In the genomic region with DNA sequence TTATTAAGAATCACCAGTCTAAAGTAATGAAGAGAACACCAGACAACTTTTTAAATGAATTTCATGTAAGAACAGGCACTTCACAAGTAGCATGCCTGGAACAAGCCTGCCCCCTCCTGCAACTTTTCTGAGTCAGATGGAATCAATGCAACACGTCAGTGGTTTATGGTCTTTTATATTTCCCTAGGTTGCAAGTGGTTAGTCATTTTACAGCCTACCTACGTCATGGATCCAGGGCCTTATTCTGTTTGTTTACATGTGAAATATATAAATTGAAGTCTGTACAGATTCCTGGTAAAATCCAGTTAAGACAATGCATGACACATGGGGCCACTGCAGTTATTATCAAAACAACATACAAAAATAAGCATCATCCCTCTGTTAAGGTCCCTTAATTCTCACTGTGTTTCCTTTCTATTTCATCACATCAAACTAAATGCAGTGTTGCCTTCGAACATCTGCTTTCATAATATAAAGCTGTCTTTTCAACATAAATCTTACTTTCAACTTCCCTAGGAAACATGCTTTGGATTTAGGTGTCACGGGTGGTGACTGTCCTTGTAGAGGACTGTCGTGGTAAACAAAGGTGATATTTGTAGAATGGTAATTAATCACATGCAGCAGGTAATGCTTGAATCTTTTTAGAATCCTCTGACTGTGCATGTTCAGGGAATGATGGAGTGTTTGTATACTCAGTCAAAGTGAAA, we compare ENCODE assay signal across 15 cellular contexts.
DNase-seq lines count a peak whose midpoint lies in the region; ATAC-seq and TF ChIP-seq lines count a peak whose summit lies in the region.
"Had no signal": no experiment of that assay in that cellular context is flagged by ENCODE, and none has a peak within 500 bp of the region (broad histone marks: within the 10 kb centered on the region; RNA-seq: fewer than 3 reads in every experiment).

No MANE protein-coding gene starts in this region.

- no peak for TF ChIP-seq EP300 in upper lobe of left lung (IDR thresholded peaks at IDR 0.05)

- no peak overlapping the region for H3K27ac Mint-ChIP-seq in activated CD8-positive, alpha-beta T cell treated with anti-CD3 and anti-CD28 coated beads, Interleukin-2, amount 10 ng/mL, durations not matched to agents 7 days and 5 days
- H3K27ac Mint-ChIP-seq: activated T-helper 1 cell treated with anti-CD3 and anti-CD28 coated beads, Interleukin-12 subunit alpha, Interleukin-12 subunit beta, Interleukin-2, Interleukin-4 antibody, amounts not matched to agents 30 ng/mL and 10 ng/mL and 1 ng/mL, durations not matched to agents 14 hours and 24 hours and 36 hours; neural progenitor cell had no signal

- H3K36me3 ChIP-seq in left ventricle myocardium inferior, result no peaks in the 10 kb centered on the region
- H3K36me3 ChIP-seq in upper lobe of left lung, result no peaks in the 10 kb centered on the region
- H3K36me3 ChIP-seq: neural progenitor cell, WERI-Rb-1 had no signal

- no peak for TF ChIP-seq POLR2A in upper lobe of left lung (IDR thresholded peaks at IDR 0.05)

- TF ChIP-seq CTCF in left ventricle myocardium inferior (IDR thresholded peaks at IDR 0.05; ENCODE audit: borderline replicate concordance) (peak; percentile 14), upper lobe of left lung (IDR thresholded peaks at IDR 0.05) (no peak)

- intact Hi-C loops in left ventricle myocardium inferior (cut with micrococcal nuclease) (no loop called here), right cardiac atrium (cut with DNase I) (no loop called here)

- H3K27ac ChIP-seq in left ventricle myocardium inferior (replicated peaks), result no peak overlapping the region
- no peak overlapping the region for H3K27ac ChIP-seq in right cardiac atrium (ENCODE audit: low read length)
- H3K27ac ChIP-seq in upper lobe of left lung, result no peak overlapping the region
- H3K27ac ChIP-seq: neural progenitor cell, WERI-Rb-1 had no signal

- DNase-seq in left ventricle myocardium inferior, result no peak
- DNase-seq in right cardiac atrium, result no peak
- DNase-seq in RPMI7951 (ENCODE audit: low read depth), result peak; percentile 77
- peak; percentile 80 for DNase-seq in stromal cell of bone marrow (ENCODE audit: low read depth)
- no peak for DNase-seq in pons (ENCODE audit: low spot score)
- DNase-seq in upper lobe of left lung, result no peak
- no peak for DNase-seq in activated CD8-positive, alpha-beta T cell treated with anti-CD3 and anti-CD28 coated beads, Interleukin-2, amount 10 ng/mL, durations not matched to agents 7 days and 5 days
- DNase-seq: ACHN; RPMI8226; stimulated activated CD4-positive, alpha-beta T cell treated with anti-CD3 and anti-CD28 coated beads, Interleukin-4, amount 100 ng/mL, for 4 hours; WERI-Rb-1 had no signal

- H3K27me3 ChIP-seq in left ventricle myocardium inferior (ENCODE audit: low read depth) (no peaks in the 10 kb centered on the region), right cardiac atrium (ENCODE audit: control insufficient read depth, insufficient read depth) (no peaks in the 10 kb centered on the region), upper lobe of left lung (no peaks in the 10 kb centered on the region)
- H3K27me3 ChIP-seq: neural progenitor cell had no signal

- 64% methylated on average over 5 of the region's 5 CpGs for WGBS in right cardiac atrium
- 64 to 66% methylated on average over 5 of the region's 5 CpGs for WGBS in upper lobe of left lung, 2 donors

- H3K4me3 ChIP-seq in left ventricle myocardium inferior, result no peak overlapping the region
- H3K4me3 ChIP-seq in right cardiac atrium (ENCODE audit: low read length), result no peak overlapping the region
- H3K4me3 ChIP-seq in upper lobe of left lung, result no peak overlapping the region
- H3K4me3 ChIP-seq: neural progenitor cell had no signal

- no peaks in the 10 kb centered on the region for H3K4me1 Mint-ChIP-seq in activated CD8-positive, alpha-beta T cell treated with anti-CD3 and anti-CD28 coated beads, Interleukin-2, amount 10 ng/mL, durations not matched to agents 7 days and 5 days (ENCODE audit: low read depth)
- H3K4me1 Mint-ChIP-seq: neural progenitor cell had no signal

- H3K4me1 ChIP-seq in left ventricle myocardium inferior, result no peaks in the 10 kb centered on the region
- H3K4me1 ChIP-seq in right cardiac atrium (ENCODE audit: control insufficient read depth, insufficient read depth, low read length), result no peaks in the 10 kb centered on the region
- no peaks in the 10 kb centered on the region for H3K4me1 ChIP-seq in upper lobe of left lung
- H3K4me1 ChIP-seq: neural progenitor cell had no signal

- no peaks in the 10 kb centered on the region for H3K36me3 Mint-ChIP-seq in activated CD8-positive, alpha-beta T cell treated with anti-CD3 and anti-CD28 coated beads, Interleukin-2, amount 10 ng/mL, durations not matched to agents 7 days and 5 days (ENCODE audit: low read depth)
- H3K36me3 Mint-ChIP-seq: neural progenitor cell had no signal

- CTCF ChIA-PET in activated CD8-positive, alpha-beta T cell treated with anti-CD3 and anti-CD28 coated beads, Interleukin-2, amount 10 ng/mL, durations not matched to agents 7 days and 5 days (lab: Charles Lee), result no interaction called here

- POLR2A ChIA-PET in activated CD8-positive, alpha-beta T cell treated with anti-CD3 and anti-CD28 coated beads, Interleukin-2, amount 10 ng/mL, durations not matched to agents 7 days and 5 days (lab: Charles Lee), result no interaction called here

- no peaks in the 10 kb centered on the region for H3K27me3 Mint-ChIP-seq in activated CD8-positive, alpha-beta T cell treated with anti-CD3 and anti-CD28 coated beads, Interleukin-2, amount 10 ng/mL, durations not matched to agents 7 days and 5 days (ENCODE audit: low read depth)

- H3K4me3 Mint-ChIP-seq in activated CD8-positive, alpha-beta T cell treated with anti-CD3 and anti-CD28 coated beads, Interleukin-2, amount 10 ng/mL, durations not matched to agents 7 days and 5 days, result no peak overlapping the region
- H3K4me3 Mint-ChIP-seq: activated T-helper 1 cell treated with anti-CD3 and anti-CD28 coated beads, Interleukin-12 subunit alpha, Interleukin-12 subunit beta, Interleukin-2, Interleukin-4 antibody, amounts not matched to agents 30 ng/mL and 10 ng/mL and 1 ng/mL, durations not matched to agents 14 hours and 24 hours and 36 hours; neural progenitor cell had no signal

- no peaks in the 10 kb centered on the region for H3K9me3 Mint-ChIP-seq in activated CD8-positive, alpha-beta T cell treated with anti-CD3 and anti-CD28 coated beads, Interleukin-2, amount 10 ng/mL, durations not matched to agents 7 days and 5 days (ENCODE audit: insufficient read depth)
- H3K9me3 Mint-ChIP-seq: activated T-helper 1 cell treated with anti-CD3 and anti-CD28 coated beads, Interleukin-12 subunit alpha, Interleukin-12 subunit beta, Interleukin-2, Interleukin-4 antibody, amounts not matched to agents 30 ng/mL and 10 ng/mL and 1 ng/mL, durations not matched to agents 14 hours and 24 hours and 36 hours; neural progenitor cell had no signal

- H3K9me3 ChIP-seq in left ventricle myocardium inferior (replicated peaks), result no peaks in the 10 kb centered on the region
- H3K9me3 ChIP-seq in right cardiac atrium (ENCODE audit: control insufficient read depth, low read length), result no peaks in the 10 kb centered on the region
- no peaks in the 10 kb centered on the region for H3K9me3 ChIP-seq in upper lobe of left lung

- no peak for ATAC-seq in right cardiac atrium
- peak; percentile 63 for ATAC-seq in esophagus mucosa
- ATAC-seq in upper lobe of left lung (ENCODE audit: low FRiP score in 2 of 2), result no peak
- no peak for ATAC-seq in activated CD8-positive, alpha-beta T cell treated with anti-CD3 and anti-CD28 coated beads, Interleukin-2, amount 10 ng/mL, durations not matched to agents 7 days and 5 days
- ATAC-seq: HCT116 had no signal

Comparison
In these comparisons a context has a peak if more than half of its experiments do, and no peak if none do; other contexts are left out.
1. DNase-seq: peak in RPMI7951 (single experiment) and stromal cell of bone marrow (single experiment); none in left ventricle myocardium inferior (single experiment), right cardiac atrium (0 of 3), pons (single experiment), upper lobe of left lung (0 of 2) and activated CD8-positive, alpha-beta T cell treated with anti-CD3 and anti-CD28 coated beads, Interleukin-2, amount 10 ng/mL, durations not matched to agents 7 days and 5 days (single experiment).